1 cellular context compared by ENCODE assay signal in the genomic region with DNA sequence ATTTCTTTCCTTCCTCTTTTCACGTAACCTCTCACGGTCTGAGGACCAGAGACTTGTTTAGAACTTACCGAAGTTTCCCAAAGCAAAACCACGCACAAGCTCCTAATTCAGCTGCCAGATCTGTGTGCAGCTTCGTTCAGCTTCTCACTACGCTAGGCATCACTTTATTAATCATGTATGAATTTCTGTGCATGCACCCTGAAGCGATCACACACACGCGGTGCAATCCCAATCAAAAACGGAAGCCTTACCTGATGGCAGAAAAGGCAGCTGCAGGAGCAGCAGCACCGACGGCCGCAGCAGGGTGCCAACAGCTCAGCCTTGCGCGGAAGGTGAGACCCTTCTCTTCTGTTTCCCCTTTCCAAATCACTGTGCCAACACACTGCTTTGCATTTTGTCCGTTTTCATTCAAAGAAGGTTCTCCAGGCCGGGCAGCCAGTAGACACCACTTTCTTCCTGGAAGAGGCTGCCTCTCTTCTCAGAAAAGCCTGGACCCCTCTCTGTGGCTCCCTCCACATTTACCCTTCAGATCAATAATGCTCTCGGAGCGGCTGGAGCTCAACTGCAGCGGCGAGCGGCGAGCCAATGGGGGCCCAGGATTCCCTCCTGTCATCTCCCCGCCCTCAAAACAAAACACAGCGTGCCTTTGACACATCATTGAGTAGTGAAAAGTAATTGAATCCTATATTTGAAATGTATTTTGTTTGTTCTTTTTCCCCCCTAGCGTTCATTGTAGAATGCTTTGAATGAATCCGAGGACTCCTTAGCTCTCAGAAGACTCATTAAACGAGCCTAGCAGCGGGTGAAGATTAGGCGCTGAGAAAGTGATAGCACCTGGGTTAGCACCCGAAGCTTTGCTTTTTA.
TF ChIP-seq lines count a peak whose summit lies in the region.

A gene (minus strand): TSS at position 538 of the 864 bp plus-strand sequence.

TF ChIP-seq in SK-N-SH, 30 proteins besides CTCF, POLR2A, EP300 and RAD21 (continued from another document):
- TF ChIP-seq, protein P1, sequence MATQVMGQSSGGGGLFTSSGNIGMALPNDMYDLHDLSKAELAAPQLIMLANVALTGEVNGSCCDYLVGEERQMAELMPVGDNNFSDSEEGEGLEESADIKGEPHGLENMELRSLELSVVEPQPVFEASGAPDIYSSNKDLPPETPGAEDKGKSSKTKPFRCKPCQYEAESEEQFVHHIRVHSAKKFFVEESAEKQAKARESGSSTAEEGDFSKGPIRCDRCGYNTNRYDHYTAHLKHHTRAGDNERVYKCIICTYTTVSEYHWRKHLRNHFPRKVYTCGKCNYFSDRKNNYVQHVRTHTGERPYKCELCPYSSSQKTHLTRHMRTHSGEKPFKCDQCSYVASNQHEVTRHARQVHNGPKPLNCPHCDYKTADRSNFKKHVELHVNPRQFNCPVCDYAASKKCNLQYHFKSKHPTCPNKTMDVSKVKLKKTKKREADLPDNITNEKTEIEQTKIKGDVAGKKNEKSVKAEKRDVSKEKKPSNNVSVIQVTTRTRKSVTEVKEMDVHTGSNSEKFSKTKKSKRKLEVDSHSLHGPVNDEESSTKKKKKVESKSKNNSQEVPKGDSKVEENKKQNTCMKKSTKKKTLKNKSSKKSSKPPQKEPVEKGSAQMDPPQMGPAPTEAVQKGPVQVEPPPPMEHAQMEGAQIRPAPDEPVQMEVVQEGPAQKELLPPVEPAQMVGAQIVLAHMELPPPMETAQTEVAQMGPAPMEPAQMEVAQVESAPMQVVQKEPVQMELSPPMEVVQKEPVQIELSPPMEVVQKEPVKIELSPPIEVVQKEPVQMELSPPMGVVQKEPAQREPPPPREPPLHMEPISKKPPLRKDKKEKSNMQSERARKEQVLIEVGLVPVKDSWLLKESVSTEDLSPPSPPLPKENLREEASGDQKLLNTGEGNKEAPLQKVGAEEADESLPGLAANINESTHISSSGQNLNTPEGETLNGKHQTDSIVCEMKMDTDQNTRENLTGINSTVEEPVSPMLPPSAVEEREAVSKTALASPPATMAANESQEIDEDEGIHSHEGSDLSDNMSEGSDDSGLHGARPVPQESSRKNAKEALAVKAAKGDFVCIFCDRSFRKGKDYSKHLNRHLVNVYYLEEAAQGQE (IDR thresholded peaks at IDR 0.05; ENCODE audit: low read depth, low read length), result no peak
- TF ChIP-seq, protein P2, sequence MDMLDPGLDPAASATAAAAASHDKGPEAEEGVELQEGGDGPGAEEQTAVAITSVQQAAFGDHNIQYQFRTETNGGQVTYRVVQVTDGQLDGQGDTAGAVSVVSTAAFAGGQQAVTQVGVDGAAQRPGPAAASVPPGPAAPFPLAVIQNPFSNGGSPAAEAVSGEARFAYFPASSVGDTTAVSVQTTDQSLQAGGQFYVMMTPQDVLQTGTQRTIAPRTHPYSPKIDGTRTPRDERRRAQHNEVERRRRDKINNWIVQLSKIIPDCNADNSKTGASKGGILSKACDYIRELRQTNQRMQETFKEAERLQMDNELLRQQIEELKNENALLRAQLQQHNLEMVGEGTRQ (IDR thresholded peaks at IDR 0.05; ENCODE audit: borderline replicate concordance, low read depth, low read length), result no peak
- TF ChIP-seq GATA2 (CRISPR knock-in tag; IDR thresholded peaks at IDR 0.05), result no peak
